ENCODE assay signal across 20 cellular contexts in genomic region chr12:103772367-103773108, GRCh38.
DNase-seq lines count a peak whose midpoint lies in the region; ATAC-seq and TF ChIP-seq lines count a peak whose summit lies in the region.
"Had no signal": no experiment of that assay in that cellular context is flagged by ENCODE, and none has a peak within 500 bp of the region (broad histone marks: within the 10 kb centered on the region; RNA-seq: fewer than 3 reads in every experiment).

No MANE protein-coding gene starts in this region.

- H3K27ac ChIP-seq in CD4-positive, alpha-beta T cell (ENCODE audit: low read depth, low read length) = no peak overlapping the region
- H3K27ac ChIP-seq: C4-2B, RWPE1 had no signal

- CTCF ChIA-PET in CD4-positive, alpha-beta T cell (lab: Charles Lee) = no interaction called here

- peaks cover 7% of the 10 kb centered on the region for H3K36me3 ChIP-seq in H7 (replicated peaks; ENCODE audit: control insufficient read depth, insufficient read depth, low read length)

- DNase-seq in left ventricle myocardium superior = no peak
- no peak for DNase-seq in Right ventricle myocardium superior
- no peak for DNase-seq in left lobe of liver (ENCODE audit: low spot score)
- no peak for DNase-seq in sciatic nerve (ENCODE audit: low spot score)
- DNase-seq in CD4-positive, alpha-beta T cell = no peak
- DNase-seq in globus pallidus (ENCODE audit: low spot score) = no peak
- DNase-seq in H7 = no peak
- DNase-seq: AML-193; DMS53; EL; GF-D8; MM.1S; NCI-H1105; NCI-H2029 treated with DMSO at 0.1 percent for 48 hours; NCI-H345; NCI-H524; NCI-H774; NK-92 treated with Interleukin-12 subunit alpha and Interleukin-12 subunit beta, amount 100 ng/mL, for 24 hours had no signal

- no peaks in the 10 kb centered on the region for H3K9me3 Mint-ChIP-seq in CD4-positive, alpha-beta T cell

- TF ChIP-seq CTCF in CD4-positive, alpha-beta T cell (IDR thresholded peaks at IDR 0.05) = no peak

- H3K4me3 Mint-ChIP-seq in CD4-positive, alpha-beta T cell = no peak overlapping the region

- POLR2A ChIA-PET in CD4-positive, alpha-beta T cell (lab: Charles Lee) = no interaction called here

- no peak overlapping the region for H3K4me3 ChIP-seq in H7 (ENCODE audit: insufficient read depth, low read depth, low read length)

- H3K36me3 Mint-ChIP-seq in CD4-positive, alpha-beta T cell (ENCODE audit: low read depth) = peaks cover 28% of the 10 kb centered on the region

- H3K4me1 Mint-ChIP-seq in CD4-positive, alpha-beta T cell (ENCODE audit: low read depth) = no peaks in the 10 kb centered on the region

- H3K27me3 Mint-ChIP-seq in CD4-positive, alpha-beta T cell = no peaks in the 10 kb centered on the region

- H3K27me3 ChIP-seq in CD4-positive, alpha-beta T cell (ENCODE audit: control insufficient read depth, insufficient read depth, low read length) = no peaks in the 10 kb centered on the region
- H3K27me3 ChIP-seq in H7 (ENCODE audit: control insufficient read depth, insufficient read depth, low read length) = no peaks in the 10 kb centered on the region

- no peak overlapping the region for H3K27ac Mint-ChIP-seq in CD4-positive, alpha-beta T cell

- no peaks in the 10 kb centered on the region for H3K9me3 ChIP-seq in CD4-positive, alpha-beta T cell (ENCODE audit: control insufficient read depth, low read length)

- ATAC-seq in left ventricle myocardium superior = peak; percentile 17
- no peak for ATAC-seq in Right ventricle myocardium superior (ENCODE audit: poor library complexity)
- peak; percentile 24 for ATAC-seq in left lobe of liver
- ATAC-seq in sciatic nerve = peak; percentile 27
- ATAC-seq in CD4-positive, alpha-beta T cell (ENCODE audit: poor library complexity) = no peak

- intact Hi-C loops in left ventricle myocardium superior (cut with micrococcal nuclease) = no loop called here
- intact Hi-C loops in Right ventricle myocardium superior (cut with DNase I) = no loop called here
- intact Hi-C loops in sciatic nerve (cut with DNase I) = no loop called here
- intact Hi-C loops in CD4-positive, alpha-beta T cell (cut with DNase I, micrococcal nuclease) = no loop called here

Comparison
In these comparisons a context has a peak if more than half of its experiments do, and no peak if none do; other contexts are left out.
1. ATAC-seq: peak in left ventricle myocardium superior (single experiment), left lobe of liver (single experiment) and sciatic nerve (single experiment); none in Right ventricle myocardium superior (single experiment) and CD4-positive, alpha-beta T cell (single experiment).